In the genomic region with DNA sequence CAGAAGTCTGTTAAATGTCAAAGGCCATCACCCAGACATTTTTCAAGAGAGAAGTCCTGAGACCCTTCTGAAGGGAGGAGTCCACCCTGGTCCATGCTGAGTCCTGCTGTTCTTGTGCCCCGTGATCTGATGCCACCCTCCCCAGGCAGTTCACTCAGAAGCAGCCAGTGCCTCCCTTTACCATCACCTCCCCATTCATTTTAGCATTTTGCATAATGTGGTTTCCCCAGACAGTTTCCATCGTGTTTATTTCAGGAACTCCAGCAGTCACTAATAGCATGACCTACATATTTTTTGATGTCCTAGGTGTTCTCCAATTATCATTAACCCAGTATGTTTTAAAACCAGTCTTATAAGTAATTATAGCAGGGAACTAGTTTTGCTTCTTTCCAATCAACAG, we compare ENCODE assay signal across 35 cellular contexts.
"Had no signal": no experiment of that assay in that cellular context is flagged by ENCODE, and none has a peak within 500 bp of the region (broad histone marks: within the 10 kb centered on the region; RNA-seq: fewer than 3 reads in every experiment).

No MANE protein-coding gene starts in this region.

- H3K4me3 Mint-ChIP-seq: activated CD4-positive, alpha-beta memory T cell treated with anti-CD3 and anti-CD28 coated beads, Interleukin-2, amount 10 ng/mL, durations not matched to agents 7 days and 5 days; activated CD4-positive, alpha-beta T cell treated with anti-CD3 and anti-CD28 coated beads for 36 hours; activated CD4-positive, alpha-beta T cell treated with anti-CD3 and anti-CD28 coated beads, Interleukin-2, amount 10 ng/mL, durations not matched to agents 24 days and 14 days; activated naive CD4-positive, alpha-beta T cell treated with anti-CD3 and anti-CD28 coated beads for 36 hours; activated naive CD4-positive, alpha-beta T cell treated with anti-CD3 and anti-CD28 coated beads, Interleukin-2, amount 50 U/mL, for 24 hours; activated naive CD8-positive, alpha-beta T cell treated with anti-CD3 and anti-CD28 coated beads for 36 hours; activated naive CD8-positive, alpha-beta T cell treated with anti-CD3 and anti-CD28 coated beads, Interleukin-2, amount 50 U/mL, for 24 hours; activated T-helper 1 cell treated with anti-CD3 and anti-CD28 coated beads, Interleukin-12 subunit alpha, Interleukin-12 subunit beta, Interleukin-2, Interleukin-4 antibody, amounts not matched to agents 30 ng/mL and 10 ng/mL and 1 ng/mL, durations not matched to agents 14 hours and 24 hours and 36 hours; brain had no signal

- DNase-seq: activated CD4-positive, alpha-beta memory T cell treated with anti-CD3 and anti-CD28 coated beads, Interleukin-2, amount 10 ng/mL, durations not matched to agents 7 days and 5 days; activated CD4-positive, alpha-beta T cell treated with anti-CD3 and anti-CD28 coated beads for 36 hours; activated CD4-positive, alpha-beta T cell treated with anti-CD3 and anti-CD28 coated beads, Interleukin-2, amount 10 ng/mL, durations not matched to agents 24 days and 14 days; activated CD4-positive, alpha-beta T cell treated with anti-CD3 and anti-CD28 coated beads, Interleukin-2, amount 50 U/mL, for 4 hours; activated CD4-positive, CD25-positive, alpha-beta regulatory T cell; activated CD4-positive, CD25-positive, alpha-beta regulatory T cell treated with anti-CD3 and anti-CD28 coated beads, Interleukin-2, amount 50 U/mL, for 72 hours; activated CD8-positive, alpha-beta memory T cell treated with anti-CD3 and anti-CD28 coated beads for 24 hours; activated CD8-positive, alpha-beta memory T cell treated with anti-CD3 and anti-CD28 coated beads, Interleukin-2, amount 50 U/mL, for 4 hours; activated effector memory CD4-positive, alpha-beta T cell treated with anti-CD3 and anti-CD28 coated beads, Interleukin-2, amount 50 U/mL, for 16 hours; activated naive CD4-positive, alpha-beta T cell treated with anti-CD3 and anti-CD28 coated beads for 36 hours; activated naive CD8-positive, alpha-beta T cell treated with anti-CD3 and anti-CD28 coated beads for 36 hours; activated naive CD8-positive, alpha-beta T cell treated with anti-CD3 and anti-CD28 coated beads, Interleukin-2, amount 50 U/mL, for 24 hours; activated T-cell treated with anti-CD3 and anti-CD28 coated beads, Interleukin-2, amount 50 U/mL, for 1 hour; activated T-cell treated with anti-CD3 and anti-CD28 coated beads, Interleukin-2, amount 50 U/mL, for 48 hours; adrenal gland; central memory CD4-positive, alpha-beta T cell; cerebellar nuclear complex; colonic mucosa; effector CD8-positive, alpha-beta T cell; foreskin fibroblast; glutamatergic neuron; heart left ventricle; T-helper 2 cell had no signal

- ATAC-seq: activated CD4-positive, alpha-beta T cell treated with anti-CD3 and anti-CD28 coated beads for 36 hours; activated naive CD8-positive, alpha-beta T cell treated with anti-CD3 and anti-CD28 coated beads, Interleukin-2, amount 50 U/mL, for 24 hours; esophagus mucosa; heart left ventricle had no signal

- H3K9me3 ChIP-seq: adrenal gland, ascending aorta, breast epithelium, colonic mucosa, heart left ventricle had no signal

- H3K4me3 ChIP-seq: adrenal gland, ascending aorta, breast epithelium, cardiac muscle cell, colonic mucosa, heart left ventricle had no signal

- FAIRE-seq: endometrium, endothelial cell of umbilical vein, frontal cortex had no signal

- H3K9me3 Mint-ChIP-seq: activated CD4-positive, alpha-beta memory T cell treated with anti-CD3 and anti-CD28 coated beads, Interleukin-2, amount 10 ng/mL, durations not matched to agents 7 days and 5 days; activated CD4-positive, alpha-beta T cell treated with anti-CD3 and anti-CD28 coated beads, Interleukin-2, amount 10 ng/mL, durations not matched to agents 24 days and 14 days; activated naive CD4-positive, alpha-beta T cell treated with anti-CD3 and anti-CD28 coated beads for 36 hours; activated naive CD4-positive, alpha-beta T cell treated with anti-CD3 and anti-CD28 coated beads, Interleukin-2, amount 50 U/mL, for 24 hours; activated naive CD8-positive, alpha-beta T cell treated with anti-CD3 and anti-CD28 coated beads for 36 hours; activated naive CD8-positive, alpha-beta T cell treated with anti-CD3 and anti-CD28 coated beads, Interleukin-2, amount 50 U/mL, for 24 hours; activated T-helper 1 cell treated with anti-CD3 and anti-CD28 coated beads, Interleukin-12 subunit alpha, Interleukin-12 subunit beta, Interleukin-2, Interleukin-4 antibody, amounts not matched to agents 30 ng/mL and 10 ng/mL and 1 ng/mL, durations not matched to agents 14 hours and 24 hours and 36 hours; activated T-helper 2 cell treated with anti-CD3 and anti-CD28 coated beads, Interferon-gamma antibody, Interleukin-2, Interleukin-4, amounts not matched to agents 10 μg/mL and 5 μg/mL and 100 μg/mL, durations not matched to agents 14 hours and 24 hours and 36 hours; brain had no signal

- H3K27ac Mint-ChIP-seq: activated CD4-positive, alpha-beta memory T cell treated with anti-CD3 and anti-CD28 coated beads, Interleukin-2, amount 10 ng/mL, durations not matched to agents 7 days and 5 days; activated CD4-positive, alpha-beta T cell treated with anti-CD3 and anti-CD28 coated beads for 36 hours; activated CD4-positive, alpha-beta T cell treated with anti-CD3 and anti-CD28 coated beads, Interleukin-2, amount 10 ng/mL, durations not matched to agents 24 days and 14 days; activated naive CD4-positive, alpha-beta T cell treated with anti-CD3 and anti-CD28 coated beads for 36 hours; activated naive CD4-positive, alpha-beta T cell treated with anti-CD3 and anti-CD28 coated beads, Interleukin-2, amount 50 U/mL, for 24 hours; activated naive CD8-positive, alpha-beta T cell treated with anti-CD3 and anti-CD28 coated beads for 36 hours; activated naive CD8-positive, alpha-beta T cell treated with anti-CD3 and anti-CD28 coated beads, Interleukin-2, amount 50 U/mL, for 24 hours; activated T-helper 1 cell treated with anti-CD3 and anti-CD28 coated beads, Interleukin-12 subunit alpha, Interleukin-12 subunit beta, Interleukin-2, Interleukin-4 antibody, amounts not matched to agents 30 ng/mL and 10 ng/mL and 1 ng/mL, durations not matched to agents 14 hours and 24 hours and 36 hours; activated T-helper 2 cell treated with anti-CD3 and anti-CD28 coated beads, Interferon-gamma antibody, Interleukin-2, Interleukin-4, amounts not matched to agents 10 μg/mL and 5 μg/mL and 100 μg/mL, durations not matched to agents 14 hours and 24 hours and 36 hours; brain had no signal

- H3K27me3 ChIP-seq: adrenal gland, ascending aorta, breast epithelium, cardiac muscle cell, colonic mucosa, heart left ventricle had no signal

- H3K4me1 Mint-ChIP-seq: activated CD4-positive, alpha-beta memory T cell treated with anti-CD3 and anti-CD28 coated beads, Interleukin-2, amount 10 ng/mL, durations not matched to agents 7 days and 5 days; activated CD4-positive, alpha-beta T cell treated with anti-CD3 and anti-CD28 coated beads for 36 hours; activated CD4-positive, alpha-beta T cell treated with anti-CD3 and anti-CD28 coated beads, Interleukin-2, amount 10 ng/mL, durations not matched to agents 24 days and 14 days; activated naive CD4-positive, alpha-beta T cell treated with anti-CD3 and anti-CD28 coated beads, Interleukin-2, amount 50 U/mL, for 24 hours; activated naive CD8-positive, alpha-beta T cell treated with anti-CD3 and anti-CD28 coated beads for 36 hours; activated naive CD8-positive, alpha-beta T cell treated with anti-CD3 and anti-CD28 coated beads, Interleukin-2, amount 50 U/mL, for 24 hours; brain had no signal

- H3K27me3 Mint-ChIP-seq: activated CD4-positive, alpha-beta memory T cell treated with anti-CD3 and anti-CD28 coated beads, Interleukin-2, amount 10 ng/mL, durations not matched to agents 7 days and 5 days; activated CD4-positive, alpha-beta T cell treated with anti-CD3 and anti-CD28 coated beads for 36 hours; activated CD4-positive, alpha-beta T cell treated with anti-CD3 and anti-CD28 coated beads, Interleukin-2, amount 10 ng/mL, durations not matched to agents 24 days and 14 days; activated naive CD8-positive, alpha-beta T cell treated with anti-CD3 and anti-CD28 coated beads for 36 hours had no signal

- H3K27ac ChIP-seq: adrenal gland, ascending aorta, breast epithelium, cardiac muscle cell, colonic mucosa, epithelial cell of prostate, heart left ventricle had no signal

- H3K36me3 ChIP-seq: adrenal gland, ascending aorta, breast epithelium, cardiac muscle cell, colonic mucosa, heart left ventricle had no signal

- H3K36me3 Mint-ChIP-seq: activated naive CD4-positive, alpha-beta T cell treated with anti-CD3 and anti-CD28 coated beads, Interleukin-2, amount 50 U/mL, for 24 hours; activated naive CD8-positive, alpha-beta T cell treated with anti-CD3 and anti-CD28 coated beads for 36 hours; brain had no signal

- H3K4me1 ChIP-seq: adrenal gland, ascending aorta, breast epithelium, colonic mucosa, heart left ventricle had no signal
